ENCODE assay signal across 1 cellular context in the genomic region with DNA sequence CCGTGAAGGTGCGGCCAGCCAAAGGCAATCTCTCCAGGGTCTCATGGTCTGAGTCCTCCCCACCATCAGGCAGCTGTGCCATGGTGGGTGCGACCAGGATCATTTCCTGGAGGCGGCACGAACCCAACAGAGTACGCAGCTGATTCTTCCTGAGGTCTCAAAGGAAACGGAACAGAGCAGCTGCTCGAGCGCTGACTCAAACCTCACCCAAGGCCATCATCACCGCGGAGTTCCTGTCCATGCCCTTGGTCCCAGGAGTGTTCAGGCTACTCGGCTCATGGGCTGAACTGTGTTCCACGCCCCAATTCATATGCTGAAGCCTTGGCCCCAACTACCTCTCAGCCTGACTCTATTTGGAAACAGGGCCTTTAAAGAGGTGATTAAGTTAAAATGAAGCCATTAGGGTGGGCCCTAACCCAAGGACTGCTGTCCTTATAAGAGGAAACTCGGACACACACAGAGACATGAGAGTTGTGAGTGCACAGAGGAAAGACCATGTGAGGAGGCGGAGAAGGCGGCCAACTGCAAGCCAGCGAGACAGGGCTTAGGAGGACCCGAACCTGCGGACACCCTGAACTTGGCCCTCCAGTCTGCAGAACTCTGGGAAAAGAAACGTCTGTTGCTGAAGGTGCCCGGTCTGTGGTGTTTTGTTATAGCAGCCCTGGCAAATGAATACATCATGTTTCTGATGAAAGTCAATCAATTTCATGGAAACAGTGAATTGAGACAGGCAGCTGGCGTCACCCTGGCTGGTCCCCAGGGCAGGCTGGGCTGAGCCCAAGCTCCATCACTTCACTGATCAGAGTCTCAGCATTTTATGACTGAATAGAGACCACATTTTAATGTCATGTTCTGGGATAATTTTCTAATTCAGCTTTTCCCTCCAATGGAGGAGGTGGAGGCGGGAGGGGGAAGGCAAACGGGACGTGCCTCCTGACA.
TF ChIP-seq lines count a peak whose summit lies in the region.

No MANE protein-coding gene starts in this region.

TF ChIP-seq in HepG2, 621 proteins besides CTCF, POLR2A, EP300 and RAD21 (continued from another document and continues in another):
- peak; percentile 17; the same call in 1 of the 2 replicates for TF ChIP-seq THAP9 (CRISPR knock-in tag; IDR thresholded peaks at IDR 0.05; ENCODE audit: borderline replicate concordance)
- no peak for TF ChIP-seq ZNF704 (CRISPR knock-in tag; IDR thresholded peaks at IDR 0.05; ENCODE audit: borderline replicate concordance)
- TF ChIP-seq KDM5A (IDR thresholded peaks at IDR 0.05; ENCODE audit: borderline replicate concordance, low read length): no peak
- no peak for TF ChIP-seq PRMT3 (CRISPR knock-in tag; IDR thresholded peaks at IDR 0.05; ENCODE audit: borderline replicate concordance, low read depth)
- TF ChIP-seq HES4 (CRISPR knock-in tag; IDR thresholded peaks at IDR 0.05; ENCODE audit: borderline replicate concordance): no peak
- no peak for TF ChIP-seq RNF2 (conservative IDR thresholded peaks at IDR 0.05; ENCODE audit: low read depth)
- TF ChIP-seq POLR2G (IDR thresholded peaks at IDR 0.05; ENCODE audit: low read depth, low read length): no peak
- no peak; the same call in 1 of the 2 replicates for TF ChIP-seq KDM2A (CRISPR knock-in tag; IDR thresholded peaks at IDR 0.05; ENCODE audit: borderline replicate concordance, low read depth)
- no peak for TF ChIP-seq RFX3 (CRISPR knock-in tag; IDR thresholded peaks at IDR 0.05)
- TF ChIP-seq ELF3 (CRISPR knock-in tag; IDR thresholded peaks at IDR 0.05): peak; percentile 91
- TF ChIP-seq RXRB (CRISPR knock-in tag; IDR thresholded peaks at IDR 0.05; ENCODE audit: borderline replicate concordance): peak; percentile 81
- TF ChIP-seq ZNF839 (CRISPR knock-in tag; IDR thresholded peaks at IDR 0.05; ENCODE audit: borderline replicate concordance): no peak
- no peak for TF ChIP-seq ZBTB37 (CRISPR knock-in tag; IDR thresholded peaks at IDR 0.05)
- TF ChIP-seq ARNTL (CRISPR knock-in tag; IDR thresholded peaks at IDR 0.05): no peak; the same call in 1 of the 2 replicates
- no peak for TF ChIP-seq ZNF737 (CRISPR knock-in tag; IDR thresholded peaks at IDR 0.05; ENCODE audit: borderline replicate concordance)
- no peak for TF ChIP-seq ZNF609 (CRISPR knock-in tag; IDR thresholded peaks at IDR 0.05; ENCODE audit: borderline replicate concordance)
- TF ChIP-seq, protein P1, sequence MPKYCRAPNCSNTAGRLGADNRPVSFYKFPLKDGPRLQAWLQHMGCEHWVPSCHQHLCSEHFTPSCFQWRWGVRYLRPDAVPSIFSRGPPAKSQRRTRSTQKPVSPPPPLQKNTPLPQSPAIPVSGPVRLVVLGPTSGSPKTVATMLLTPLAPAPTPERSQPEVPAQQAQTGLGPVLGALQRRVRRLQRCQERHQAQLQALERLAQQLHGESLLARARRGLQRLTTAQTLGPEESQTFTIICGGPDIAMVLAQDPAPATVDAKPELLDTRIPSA (CRISPR knock-in tag; IDR thresholded peaks at IDR 0.05; ENCODE audit: borderline replicate concordance): no peak
- TF ChIP-seq, protein P2, sequence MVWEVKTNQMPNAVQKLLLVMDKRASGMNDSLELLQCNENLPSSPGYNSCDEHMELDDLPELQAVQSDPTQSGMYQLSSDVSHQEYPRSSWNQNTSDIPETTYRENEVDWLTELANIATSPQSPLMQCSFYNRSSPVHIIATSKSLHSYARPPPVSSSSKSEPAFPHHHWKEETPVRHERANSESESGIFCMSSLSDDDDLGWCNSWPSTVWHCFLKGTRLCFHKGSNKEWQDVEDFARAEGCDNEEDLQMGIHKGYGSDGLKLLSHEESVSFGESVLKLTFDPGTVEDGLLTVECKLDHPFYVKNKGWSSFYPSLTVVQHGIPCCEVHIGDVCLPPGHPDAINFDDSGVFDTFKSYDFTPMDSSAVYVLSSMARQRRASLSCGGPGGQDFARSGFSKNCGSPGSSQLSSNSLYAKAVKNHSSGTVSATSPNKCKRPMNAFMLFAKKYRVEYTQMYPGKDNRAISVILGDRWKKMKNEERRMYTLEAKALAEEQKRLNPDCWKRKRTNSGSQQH (CRISPR knock-in tag; IDR thresholded peaks at IDR 0.05; ENCODE audit: low read depth): no peak
- TF ChIP-seq ZNF33B (CRISPR knock-in tag; IDR thresholded peaks at IDR 0.05): no peak
- 0 out of 2 replicates have a peak, but pooled peaks have one; percentile 69 for TF ChIP-seq ERF (CRISPR knock-in tag; IDR thresholded peaks at IDR 0.05)
- TF ChIP-seq GPN1 (CRISPR knock-in tag; IDR thresholded peaks at IDR 0.05; ENCODE audit: borderline replicate concordance): no peak
- peak; percentile 73; the same call in 1 of the 2 replicates for TF ChIP-seq ZNF580 (CRISPR knock-in tag; IDR thresholded peaks at IDR 0.05; ENCODE audit: borderline replicate concordance, low read depth)
- TF ChIP-seq, protein P3, sequence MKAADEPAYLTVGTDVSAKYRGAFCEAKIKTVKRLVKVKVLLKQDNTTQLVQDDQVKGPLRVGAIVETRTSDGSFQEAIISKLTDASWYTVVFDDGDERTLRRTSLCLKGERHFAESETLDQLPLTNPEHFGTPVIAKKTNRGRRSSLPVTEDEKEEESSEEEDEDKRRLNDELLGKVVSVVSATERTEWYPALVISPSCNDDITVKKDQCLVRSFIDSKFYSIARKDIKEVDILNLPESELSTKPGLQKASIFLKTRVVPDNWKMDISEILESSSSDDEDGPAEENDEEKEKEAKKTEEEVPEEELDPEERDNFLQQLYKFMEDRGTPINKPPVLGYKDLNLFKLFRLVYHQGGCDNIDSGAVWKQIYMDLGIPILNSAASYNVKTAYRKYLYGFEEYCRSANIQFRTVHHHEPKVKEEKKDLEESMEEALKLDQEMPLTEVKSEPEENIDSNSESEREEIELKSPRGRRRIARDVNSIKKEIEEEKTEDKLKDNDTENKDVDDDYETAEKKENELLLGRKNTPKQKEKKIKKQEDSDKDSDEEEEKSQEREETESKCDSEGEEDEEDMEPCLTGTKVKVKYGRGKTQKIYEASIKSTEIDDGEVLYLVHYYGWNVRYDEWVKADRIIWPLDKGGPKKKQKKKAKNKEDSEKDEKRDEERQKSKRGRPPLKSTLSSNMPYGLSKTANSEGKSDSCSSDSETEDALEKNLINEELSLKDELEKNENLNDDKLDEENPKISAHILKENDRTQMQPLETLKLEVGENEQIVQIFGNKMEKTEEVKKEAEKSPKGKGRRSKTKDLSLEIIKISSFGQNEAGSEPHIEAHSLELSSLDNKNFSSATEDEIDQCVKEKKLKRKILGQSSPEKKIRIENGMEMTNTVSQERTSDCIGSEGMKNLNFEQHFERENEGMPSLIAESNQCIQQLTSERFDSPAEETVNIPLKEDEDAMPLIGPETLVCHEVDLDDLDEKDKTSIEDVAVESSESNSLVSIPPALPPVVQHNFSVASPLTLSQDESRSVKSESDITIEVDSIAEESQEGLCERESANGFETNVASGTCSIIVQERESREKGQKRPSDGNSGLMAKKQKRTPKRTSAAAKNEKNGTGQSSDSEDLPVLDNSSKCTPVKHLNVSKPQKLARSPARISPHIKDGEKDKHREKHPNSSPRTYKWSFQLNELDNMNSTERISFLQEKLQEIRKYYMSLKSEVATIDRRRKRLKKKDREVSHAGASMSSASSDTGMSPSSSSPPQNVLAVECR (CRISPR knock-in tag; IDR thresholded peaks at IDR 0.05; ENCODE audit: borderline replicate concordance): peak; percentile 41; the same call in 1 of the 2 replicates
- TF ChIP-seq ZNF687 (CRISPR knock-in tag; IDR thresholded peaks at IDR 0.05): peak; percentile 98
- 0 out of 2 replicates have a peak, but pooled peaks have one; percentile 28 for TF ChIP-seq ZNF501 (CRISPR knock-in tag; IDR thresholded peaks at IDR 0.05)
- no peak for TF ChIP-seq MAF1 (CRISPR knock-in tag; IDR thresholded peaks at IDR 0.05; ENCODE audit: borderline replicate concordance)
